ENCODE assay signal across 8 cellular contexts in the genomic region with DNA sequence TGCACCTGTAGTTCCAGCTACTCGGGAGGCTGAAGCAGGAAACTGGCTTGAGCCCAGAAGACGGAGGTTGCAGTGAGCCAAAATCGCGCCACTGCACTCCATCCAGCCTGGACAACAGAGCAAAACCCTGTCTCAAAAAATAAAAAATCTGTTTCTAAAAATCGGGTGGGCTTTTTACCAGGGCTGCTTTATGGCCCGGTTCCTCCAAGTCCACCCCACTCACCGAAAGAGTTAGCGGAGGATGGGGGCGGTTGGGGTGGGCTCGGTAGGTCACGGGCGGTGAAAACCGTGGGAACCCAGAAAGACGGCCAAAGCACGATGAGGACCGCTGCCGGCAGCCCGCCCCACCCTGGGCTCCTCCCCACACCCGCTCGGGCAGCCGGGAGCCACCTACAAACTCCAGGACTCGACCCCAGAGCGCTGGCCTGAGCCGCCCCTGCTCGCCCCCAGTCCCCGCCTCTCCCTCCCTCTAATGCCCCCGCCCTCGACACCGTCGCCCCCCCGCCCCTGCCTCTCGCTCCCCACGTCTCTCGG. TPM values are rescaled to one million over a fixed set of nuclear protein-coding genes. Genes with fewer than 3 reads are reported as not detected.
DNase-seq lines count a peak whose midpoint lies in the region; ATAC-seq and TF ChIP-seq lines count a peak whose summit lies in the region.

No MANE protein-coding gene starts in this region.

- H3K27ac Mint-ChIP-seq in T-helper 17 cell: peak overlapping the region; percentile 81
- H3K27ac Mint-ChIP-seq in stimulated activated naive CD8-positive, alpha-beta T cell treated with anti-CD3 and anti-CD28 coated beads, Interleukin-15, Interleukin-2, amounts not matched to agents 100 ng/mL and 50 ng/mL, for 24 hours: no peak overlapping the region

- H3K9me3 Mint-ChIP-seq in stimulated activated naive CD8-positive, alpha-beta T cell treated with anti-CD3 and anti-CD28 coated beads, Interleukin-15, Interleukin-2, amounts not matched to agents 100 ng/mL and 50 ng/mL, for 24 hours: no peaks in the 10 kb centered on the region

- intact Hi-C loops in lower lobe of right lung (cut with DNase I): no loop called here

- no peaks in the 10 kb centered on the region for H3K27me3 ChIP-seq in effector memory CD4-positive, alpha-beta T cell (replicated peaks; ENCODE audit: control insufficient read depth, insufficient read depth, low read length, poor library complexity, severe bottlenecking)
- no peaks in the 10 kb centered on the region for H3K27me3 ChIP-seq in lower lobe of right lung (ENCODE audit: low read depth)

- H3K27me3 Mint-ChIP-seq in T-helper 17 cell: no peaks in the 10 kb centered on the region
- H3K27me3 Mint-ChIP-seq in stimulated activated naive CD8-positive, alpha-beta T cell treated with anti-CD3 and anti-CD28 coated beads, Interleukin-15, Interleukin-2, amounts not matched to agents 100 ng/mL and 50 ng/mL, for 24 hours: no peaks in the 10 kb centered on the region

- ATAC-seq in T-helper 17 cell (no peak), lower lobe of right lung (peak; percentile 77 to 82)

- peaks cover 16% of the 10 kb centered on the region for H3K4me1 ChIP-seq in effector memory CD4-positive, alpha-beta T cell (ENCODE audit: control insufficient read depth, insufficient read depth, low read length, poor library complexity, severe bottlenecking)
- H3K4me1 ChIP-seq in lower lobe of right lung: peaks cover 42% of the 10 kb centered on the region

- H3K36me3 Mint-ChIP-seq in T-helper 17 cell (ENCODE audit: low read depth): peaks cover 5% of the 10 kb centered on the region
- H3K36me3 Mint-ChIP-seq in stimulated activated naive CD8-positive, alpha-beta T cell treated with anti-CD3 and anti-CD28 coated beads, Interleukin-15, Interleukin-2, amounts not matched to agents 100 ng/mL and 50 ng/mL, for 24 hours (ENCODE audit: low read depth): peaks cover 15% of the 10 kb centered on the region

- H3K9me3 ChIP-seq in T-helper 17 cell (ENCODE audit: control insufficient read depth, low read length, poor library complexity, severe bottlenecking) (no peaks in the 10 kb centered on the region), lower lobe of right lung (no peaks in the 10 kb centered on the region)
- H3K9me3 ChIP-seq in effector memory CD4-positive, alpha-beta T cell (ENCODE audit: control insufficient read depth, low read length): no peaks in the 10 kb centered on the region

- H3K4me3 ChIP-seq in effector memory CD4-positive, alpha-beta T cell (ENCODE audit: insufficient read depth, low read depth, low read length, poor library complexity, severe bottlenecking): peak overlapping the region; percentile 62
- H3K4me3 ChIP-seq in lower lobe of right lung: peak overlapping the region; percentile 66

- peaks cover 34% of the 10 kb centered on the region for H3K4me1 Mint-ChIP-seq in T-helper 17 cell
- peaks cover 26% of the 10 kb centered on the region for H3K4me1 Mint-ChIP-seq in stimulated activated naive CD8-positive, alpha-beta T cell treated with anti-CD3 and anti-CD28 coated beads, Interleukin-15, Interleukin-2, amounts not matched to agents 100 ng/mL and 50 ng/mL, for 24 hours (ENCODE audit: low read depth)

- H3K36me3 ChIP-seq in effector memory CD4-positive, alpha-beta T cell (ENCODE audit: control insufficient read depth, insufficient read depth, low read length): peaks cover 8% of the 10 kb centered on the region
- H3K36me3 ChIP-seq in lower lobe of right lung: peaks cover 49% of the 10 kb centered on the region

- TF ChIP-seq CTCF in lower lobe of right lung (IDR thresholded peaks at IDR 0.05): no peak

- peak overlapping the region; percentile 83 for H3K4me3 Mint-ChIP-seq in T-helper 17 cell
- peak overlapping the region; percentile 78 for H3K4me3 Mint-ChIP-seq in stimulated activated naive CD8-positive, alpha-beta T cell treated with anti-CD3 and anti-CD28 coated beads, Interleukin-15, Interleukin-2, amounts not matched to agents 100 ng/mL and 50 ng/mL, for 24 hours

- DNase-seq in NOMO-1 (lab: John Stamatoyannopoulos, UW; ENCODE audit: unreplicated experiment in 2 of 2) (peak; percentile 4 to 42), NOMO-1 treated with dmso at 0.1 percent for 144 hours (lab: John Stamatoyannopoulos, UW; ENCODE audit: unreplicated experiment) (no peak), LoVo (ENCODE audit: low spot score) (peak; percentile 54), T-helper 17 cell (peak in 1 of 3 donors; percentile 12), lower lobe of right lung (peak; percentile 88), superior temporal gyrus (ENCODE audit: extremely low spot score) (no peak)
- no peak for DNase-seq in effector memory CD4-positive, alpha-beta T cell

- peak overlapping the region; percentile 91 for H3K27ac ChIP-seq in effector memory CD4-positive, alpha-beta T cell (ENCODE audit: insufficient read depth, low read length, poor library complexity, severe bottlenecking)
- H3K27ac ChIP-seq in lower lobe of right lung: peak overlapping the region; percentile 74

RNA-seq across cellular contexts. Expression of a gene that starts 0.8 kb away (rescaled TPM):
- total RNA-seq in T-helper 17 cell: 10 to 100 TPM; 17.1 to 21.2 TPM
- 35.6 TPM for total RNA-seq in lower lobe of right lung

RNA-seq across cellular contexts. Expression of a gene that starts 12.1 kb away (rescaled TPM):
- 10 to 100 TPM; 59.3 to 75.1 TPM for total RNA-seq in T-helper 17 cell
- total RNA-seq in lower lobe of right lung: 135 TPM

Comparison
In these comparisons a context has a peak if more than half of its experiments do, and no peak if none do; other contexts are left out.
1. DNase-seq: peak in NOMO-1 (2 of 2), LoVo (single experiment) and lower lobe of right lung (single experiment); none in NOMO-1 treated with dmso at 0.1 percent for 144 hours (single experiment), effector memory CD4-positive, alpha-beta T cell (0 of 3) and superior temporal gyrus (single experiment).